16 cellular contexts compared by ENCODE assay signal in genomic region chr2:20391951-20392699, GRCh38. TPM values are rescaled to one million over a fixed set of nuclear protein-coding genes. Genes with fewer than 3 reads are reported as not detected.
A peak's percentile ranks its signal among the peaks of the same experiment; 100 is the strongest.
DNase-seq lines count a peak whose midpoint lies in the region; ATAC-seq and TF ChIP-seq lines count a peak whose summit lies in the region.
"Had no signal": no experiment of that assay in that cellular context is flagged by ENCODE, and none has a peak within 500 bp of the region (broad histone marks: within the 10 kb centered on the region; RNA-seq: fewer than 3 reads in every experiment).

No MANE protein-coding gene starts in this region.

- H3K4me1 Mint-ChIP-seq in MCF 10A (ENCODE audit: insufficient read depth, unreplicated experiment) (peaks cover 11% of the 10 kb centered on the region), type B pancreatic cell (ENCODE audit: unreplicated experiment) (no peaks in the 10 kb centered on the region)
- H3K4me1 Mint-ChIP-seq: IgD-negative memory B cell had no signal

- TF ChIP-seq CTCF in MCF 10A (IDR thresholded peaks at IDR 0.05; ENCODE audit: unreplicated experiment) (no peak), breast epithelium (IDR thresholded peaks at IDR 0.05) (no peak), PC-9 (conservative IDR thresholded peaks at IDR 0.05) (no peak), type B pancreatic cell (conservative IDR thresholded peaks at IDR 0.05) (no peak)

- TF ChIP-seq POLR2A in breast epithelium (IDR thresholded peaks at IDR 0.05), result no peak

- ATAC-seq in HG02610 (IDR thresholded peaks at IDR 0.05; ENCODE audit: unreplicated experiment) (no peak), GM18861 (IDR thresholded peaks at IDR 0.05; ENCODE audit: unreplicated experiment) (no peak)
- ATAC-seq: heart left ventricle; left ventricle myocardium superior; naive thymus-derived CD4-positive, alpha-beta T cell had no signal

- no peaks in the 10 kb centered on the region for H3F3A ChIP-seq in PC-9 (ENCODE audit: insufficient read depth, low read depth)

- no peaks in the 10 kb centered on the region for H4K20me1 ChIP-seq in PC-9 (ENCODE audit: insufficient read depth)

- no peak overlapping the region; the same call in 1 of the 2 replicates for H3K4me2 ChIP-seq in PC-9

- CTCF ChIA-PET in MCF 10A (lab: Yijun Ruan, JAX) (interaction anchor here (0.8 to 2.5 kb wide), 9 partner anchors 10 to 259 kb away, joined by 3 to 16 read pairs (median 4); no protein-coding TSS in a partner anchor), PC-9 (lab: Charles Lee) (interaction anchor here (0.6 to 1.4 kb wide), 3 partner anchors 18 to 242 kb away, joined by 5 to 7 read pairs (median 6); no protein-coding TSS in a partner anchor)

- no peaks in the 10 kb centered on the region for H3K27me3 Mint-ChIP-seq in MCF 10A (ENCODE audit: insufficient read depth, unreplicated experiment)
- peaks cover 13% of the 10 kb centered on the region for H3K27me3 Mint-ChIP-seq in type B pancreatic cell

- POLR2A ChIA-PET in MCF 10A (lab: Yijun Ruan, JAX) (interaction anchor here (0.6 to 1.3 kb wide), 2 partner anchors 8 to 47 kb away, joined by 3 to 4 read pairs; no protein-coding TSS in a partner anchor), PC-9 (lab: Charles Lee; ENCODE audit: unreplicated experiment) (interaction anchor here (0.6 kb wide), 1 partner anchor 55 kb away, joined by 4 read pairs; the partner anchor contains the start of gene RHOB)

- H3K9me3 ChIP-seq in breast epithelium (no peaks in the 10 kb centered on the region), PC-9 (ENCODE audit: insufficient read depth, low read depth) (no peaks in the 10 kb centered on the region)
- H3K9me3 ChIP-seq: heart left ventricle, tibial artery had no signal

- H2AFZ ChIP-seq in PC-9, result no peak overlapping the region

- H3K4me1 ChIP-seq in breast epithelium, result no peaks in the 10 kb centered on the region
- H3K4me1 ChIP-seq in PC-9 (replicated peaks; ENCODE audit: insufficient read depth), result peaks cover 6% of the 10 kb centered on the region
- H3K4me1 ChIP-seq: heart left ventricle, tibial artery had no signal

- H3K36me3 Mint-ChIP-seq in MCF 10A (ENCODE audit: insufficient read depth, unreplicated experiment) (no peaks in the 10 kb centered on the region), type B pancreatic cell (no peaks in the 10 kb centered on the region)
- H3K36me3 Mint-ChIP-seq: naive thymus-derived CD4-positive, alpha-beta T cell had no signal

- no peaks in the 10 kb centered on the region for H3K79me2 ChIP-seq in PC-9 (ENCODE audit: low read depth)

- H3K27me3 ChIP-seq in breast epithelium (no peaks in the 10 kb centered on the region), PC-9 (ENCODE audit: insufficient read depth, low read depth) (no peaks in the 10 kb centered on the region)

- H3K27ac Mint-ChIP-seq in MCF 10A (ENCODE audit: low read depth, unreplicated experiment), result no peak overlapping the region
- no peak overlapping the region for H3K27ac Mint-ChIP-seq in type B pancreatic cell
- H3K27ac Mint-ChIP-seq: IgD-negative memory B cell; naive thymus-derived CD4-positive, alpha-beta T cell had no signal

- no peaks in the 10 kb centered on the region for H3K9me3 Mint-ChIP-seq in MCF 10A (ENCODE audit: unreplicated experiment)
- no peaks in the 10 kb centered on the region for H3K9me3 Mint-ChIP-seq in type B pancreatic cell
- H3K9me3 Mint-ChIP-seq: IgD-negative memory B cell; naive thymus-derived CD4-positive, alpha-beta T cell had no signal

- H3K9me2 ChIP-seq in PC-9 (ENCODE audit: insufficient read depth), result no peaks in the 10 kb centered on the region

- intact Hi-C loops in MCF 10A (cut with micrococcal nuclease), result no loop called here
- intact Hi-C loops in breast epithelium (cut with DNase I; ENCODE audit: low total_unique reads), result no loop called here
- intact Hi-C loops in PC-9 (cut with micrococcal nuclease; ENCODE audit: unreplicated experiment), result no loop called here

- no peak overlapping the region for H3K4me3 ChIP-seq in breast epithelium
- H3K4me3 ChIP-seq in PC-9, result no peak overlapping the region
- H3K4me3 ChIP-seq: heart left ventricle, SK-N-MC, tibial artery had no signal

- H3K27ac ChIP-seq in breast epithelium, result no peak overlapping the region
- H3K27ac ChIP-seq in PC-9, result no peak overlapping the region
- H3K27ac ChIP-seq: heart left ventricle, SK-N-MC, tibial artery had no signal

- DNase-seq in MCF 10A (ENCODE audit: unreplicated experiment) (peak; percentile 61), breast epithelium (ENCODE audit: low spot score in 2 of 2) (no peak), PC-9 (peak; percentile 51 to 54), iris pigment epithelial cell (ENCODE audit: low read depth) (peak; percentile 12), type B pancreatic cell (ENCODE audit: extremely low spot score, unreplicated experiment) (peak; percentile 52), dermis blood vessel endothelial cell (no peak)
- DNase-seq: GOT3; heart left ventricle; left ventricle myocardium superior; naive thymus-derived CD4-positive, alpha-beta T cell; NCI-H1105; tibial artery had no signal

- no peaks in the 10 kb centered on the region for H3K36me3 ChIP-seq in breast epithelium
- H3K36me3 ChIP-seq in PC-9 (ENCODE audit: low read depth), result no peaks in the 10 kb centered on the region
- H3K36me3 ChIP-seq: heart left ventricle, tibial artery had no signal

- no peak overlapping the region for H3K4me3 Mint-ChIP-seq in MCF 10A (ENCODE audit: unreplicated experiment)
- no peak overlapping the region for H3K4me3 Mint-ChIP-seq in type B pancreatic cell
- H3K4me3 Mint-ChIP-seq: IgD-negative memory B cell; naive thymus-derived CD4-positive, alpha-beta T cell had no signal

- BruUV-seq in MCF 10A (replicated peaks; lab: Mats Ljungman, UMichigan), result no TSS peak
- no TSS peak for BruUV-seq in PC-9 (replicated peaks; lab: Mats Ljungman, UMichigan)

RNA-seq across cellular contexts. Expression of gene PUM2, which starts 41.5 kb away (rescaled TPM):
- total RNA-seq in MCF 10A (2022) (86.7 and 94.0 TPM in 2 replicates), breast epithelium (10 to 100 TPM; 69.3 to 94.0 (median 92.8) TPM), PC-9 (2021) (93.3 and 99.3 TPM in 2 replicates), type B pancreatic cell (ENCODE audit: low replicate concordance) (98.5 and 112 TPM in 2 replicates), dermis blood vessel endothelial cell (48.0 and 81.2 TPM in 2 replicates)

RNA-seq across cellular contexts. Expression of gene RHOB, which starts 54.7 kb away (rescaled TPM):
- total RNA-seq in MCF 10A (2022), result 28.1 and 45.7 TPM in 2 replicates
- 1,000 to 10,000 TPM in 1 of 3 donors, 100 to 1,000 TPM in 2; 643 to 1,178 (median 772) TPM for total RNA-seq in breast epithelium
- total RNA-seq in PC-9 (2021), result 39.3 and 44.4 TPM in 2 replicates
- total RNA-seq in type B pancreatic cell (ENCODE audit: low replicate concordance), result 82.8 and 83.5 TPM in 2 replicates
- total RNA-seq in dermis blood vessel endothelial cell, result 991 and 2,158 TPM in 2 replicates

Comparison
In these comparisons a context has a peak if more than half of its experiments do, and no peak if none do; other contexts are left out.
1. DNase-seq: peak in MCF 10A (single experiment), PC-9 (2 of 2), iris pigment epithelial cell (single experiment) and type B pancreatic cell (single experiment); none in breast epithelium (0 of 2) and dermis blood vessel endothelial cell (single experiment).